ENCODE assay signal across 21 cellular contexts in the genomic region with DNA sequence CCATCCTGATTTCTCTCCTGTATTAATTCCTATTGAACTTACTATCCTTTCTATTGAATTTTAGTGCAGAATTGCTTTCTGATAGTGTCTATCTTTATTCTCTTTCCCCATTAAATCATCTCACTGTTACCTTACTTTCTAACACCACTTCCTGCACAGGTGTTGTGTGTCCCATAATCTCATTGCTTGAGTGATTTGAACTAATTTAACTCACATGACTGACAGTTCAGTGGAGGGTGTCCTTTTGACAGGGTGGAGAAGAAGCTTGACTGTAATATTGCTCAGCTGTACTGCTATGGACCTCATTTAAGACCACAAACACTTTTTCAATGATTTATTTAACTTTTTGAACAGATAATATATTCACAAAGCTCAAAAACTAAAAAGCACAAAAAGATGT.
DNase-seq lines count a peak whose midpoint lies in the region.
"Had no signal": no experiment of that assay in that cellular context is flagged by ENCODE, and none has a peak within 500 bp of the region (broad histone marks: within the 10 kb centered on the region; RNA-seq: fewer than 3 reads in every experiment).

No MANE protein-coding gene starts in this region.

- DNase-seq in DMS 273 (lab: John Stamatoyannopoulos, UW; ENCODE audit: unreplicated experiment) (peak; percentile 16), DMS 273 treated with DMSO at 0.1 percent for 48 hours (lab: John Stamatoyannopoulos, UW) (no peak), NCI-H748 (lab: John Stamatoyannopoulos, UW; ENCODE audit: unreplicated experiment) (peak; percentile 37), NCI-H748 treated with DMSO at 0.1 percent for 48 hours (lab: John Stamatoyannopoulos, UW) (no peak), NCI-H82 (lab: John Stamatoyannopoulos, UW) (peak; percentile 65), left kidney (ENCODE audit: low read depth, low spot score) (peak; percentile 29), kidney glomerular epithelial cell (lab: John Stamatoyannopoulos, UW) (no peak), NCI-H2227 treated with DMSO at 0.1 percent for 48 hours (lab: John Stamatoyannopoulos, UW) (no peak)
- DNase-seq: 8988T; Caco-2; CD4-positive, alpha-beta memory T cell; H7; IMR-90; MV-4-11; NCI-H2107; NCI-H774; PC-9; RPMI8226; SHP77; SW 1271; T-helper 17 cell had no signal

Comparison
In these comparisons a context has a peak if more than half of its experiments do, and no peak if none do; other contexts are left out.
1. DNase-seq: peak in DMS 273 (single experiment), NCI-H748 (single experiment), NCI-H82 (single experiment) and left kidney (single experiment); none in DMS 273 treated with DMSO at 0.1 percent for 48 hours (single experiment), NCI-H748 treated with DMSO at 0.1 percent for 48 hours (single experiment), kidney glomerular epithelial cell (single experiment) and NCI-H2227 treated with DMSO at 0.1 percent for 48 hours (single experiment).